In the genomic region with DNA sequence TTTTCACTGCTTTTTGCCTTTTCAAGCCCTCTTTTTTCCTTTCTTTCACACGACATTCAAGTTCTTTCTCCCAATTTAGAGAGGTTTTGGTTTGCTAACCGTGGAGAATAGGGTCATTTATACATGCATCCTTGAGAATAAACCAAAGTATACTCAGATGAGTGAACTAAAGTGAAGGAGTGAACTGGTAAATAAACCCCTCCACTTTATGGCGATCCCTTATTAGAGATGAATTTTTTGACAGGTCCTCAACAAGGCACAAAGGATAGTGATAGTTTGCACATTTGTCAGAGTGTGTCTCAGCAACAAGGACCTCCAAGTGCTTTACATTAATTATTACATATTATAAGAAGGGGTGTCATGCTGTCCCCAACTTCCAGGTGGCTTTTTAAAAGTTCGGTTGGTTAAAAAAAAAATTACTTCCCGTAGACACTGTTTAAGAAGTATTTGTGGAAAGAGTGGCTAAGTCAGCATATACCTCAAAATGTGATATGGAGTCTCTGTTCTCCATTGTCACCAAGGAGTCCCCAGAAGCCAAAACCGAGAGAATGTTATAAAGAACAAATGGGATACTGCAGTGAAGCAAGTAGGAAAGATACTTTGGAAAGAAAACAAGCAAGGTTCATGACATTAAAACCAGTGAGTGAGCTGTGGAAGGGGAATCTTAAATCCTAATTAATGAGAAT, we compare ENCODE assay signal across 1 cellular context.
TF ChIP-seq lines count a peak whose summit lies in the region.

No MANE protein-coding gene starts in this region.

TF ChIP-seq in K562, 482 proteins besides CTCF, POLR2A, EP300 and RAD21 (continued from another document and continues in another):
- TF ChIP-seq CBFA2T3 (IDR thresholded peaks at IDR 0.05) (no peak), C11orf30 (IDR thresholded peaks at IDR 0.05; ENCODE audit: low read depth) (peak; percentile 56), SOX6 (IDR thresholded peaks at IDR 0.05) (no peak), NFRKB (IDR thresholded peaks at IDR 0.05; ENCODE audit: low read depth) (peak; percentile 79; the same call in 1 of the 2 replicates), KAT7 (CRISPR knock-in tag; IDR thresholded peaks at IDR 0.05; ENCODE audit: borderline replicate concordance) (no peak), ZFP36 (IDR thresholded peaks at IDR 0.05; ENCODE audit: low read depth, low read length, partially characterized antibody) (no peak), GATAD2B (IDR thresholded peaks at IDR 0.05; ENCODE audit: borderline replicate concordance) (0 out of 2 replicates have a peak, but pooled peaks have one; percentile 4), ZNF282 (CRISPR knock-in tag; IDR thresholded peaks at IDR 0.05) (no peak), TBL1XR1 (IDR thresholded peaks at IDR 0.05; ENCODE audit: low read length in 2 of 2) (no peak), ZNF436 (CRISPR knock-in tag; IDR thresholded peaks at IDR 0.05) (no peak), SMARCC2 (IDR thresholded peaks at IDR 0.05; ENCODE audit: low read depth) (no peak), MECOM (CRISPR knock-in tag; IDR thresholded peaks at IDR 0.05) (no peak), TCFL5 (CRISPR knock-in tag; conservative IDR thresholded peaks at IDR 0.05) (no peak), XRCC5 (IDR thresholded peaks at IDR 0.05; ENCODE audit: low read depth, low read length) (no peak), CBX2 (IDR thresholded peaks at IDR 0.05; ENCODE audit: insufficient read depth, low read length, poor library complexity, severe bottlenecking) (no peak), PHTF2 (CRISPR knock-in tag; IDR thresholded peaks at IDR 0.05) (no peak), PRMT5 (CRISPR knock-in tag; IDR thresholded peaks at IDR 0.05) (no peak), MAZ (CRISPR knock-in tag; conservative IDR thresholded peaks at IDR 0.05 in 1 of 2, IDR thresholded peaks at IDR 0.05 in 1 of 2) (no peak), PHB2 (IDR thresholded peaks at IDR 0.05; ENCODE audit: low read depth) (no peak), ZNF584 (CRISPR knock-in tag; IDR thresholded peaks at IDR 0.05; ENCODE audit: low read depth) (no peak), TAF9B (IDR thresholded peaks at IDR 0.05; ENCODE audit: partially characterized antibody) (peak; percentile 24), MTA2 (IDR thresholded peaks at IDR 0.05; ENCODE audit: low read depth) (no peak), YBX1 (IDR thresholded peaks at IDR 0.05) (no peak), PCBP2 (IDR thresholded peaks at IDR 0.05; ENCODE audit: low read depth, low read length, poor library complexity, severe bottlenecking) (no peak), XRCC3 (IDR thresholded peaks at IDR 0.05) (no peak), KLF16 (IDR thresholded peaks at IDR 0.05) (no peak; the same call in 1 of the 2 replicates), PTRF (tag; IDR thresholded peaks at IDR 0.05) (no peak), DNMT1 (IDR thresholded peaks at IDR 0.05) (no peak), TOE1 (IDR thresholded peaks at IDR 0.05; ENCODE audit: borderline replicate concordance) (no peak), TOE1 (CRISPR knock-in tag; IDR thresholded peaks at IDR 0.05; ENCODE audit: borderline replicate concordance, low read depth) (no peak), HDAC2 (IDR thresholded peaks at IDR 0.05) (no peak), BACH1 (tag; IDR thresholded peaks at IDR 0.05) (no peak), MAFG (tag; conservative IDR thresholded peaks at IDR 0.05) (0 out of 2 replicates have a peak, but pooled peaks have one; percentile 5), ARNT (IDR thresholded peaks at IDR 0.05) (peak; percentile 4 to 35; a peak in 2 of 4 replicates), SMARCA4 (IDR thresholded peaks at IDR 0.05) (0 out of 2 replicates have a peak, but pooled peaks have one; percentile 17)
- TF ChIP-seq, protein P1, sequence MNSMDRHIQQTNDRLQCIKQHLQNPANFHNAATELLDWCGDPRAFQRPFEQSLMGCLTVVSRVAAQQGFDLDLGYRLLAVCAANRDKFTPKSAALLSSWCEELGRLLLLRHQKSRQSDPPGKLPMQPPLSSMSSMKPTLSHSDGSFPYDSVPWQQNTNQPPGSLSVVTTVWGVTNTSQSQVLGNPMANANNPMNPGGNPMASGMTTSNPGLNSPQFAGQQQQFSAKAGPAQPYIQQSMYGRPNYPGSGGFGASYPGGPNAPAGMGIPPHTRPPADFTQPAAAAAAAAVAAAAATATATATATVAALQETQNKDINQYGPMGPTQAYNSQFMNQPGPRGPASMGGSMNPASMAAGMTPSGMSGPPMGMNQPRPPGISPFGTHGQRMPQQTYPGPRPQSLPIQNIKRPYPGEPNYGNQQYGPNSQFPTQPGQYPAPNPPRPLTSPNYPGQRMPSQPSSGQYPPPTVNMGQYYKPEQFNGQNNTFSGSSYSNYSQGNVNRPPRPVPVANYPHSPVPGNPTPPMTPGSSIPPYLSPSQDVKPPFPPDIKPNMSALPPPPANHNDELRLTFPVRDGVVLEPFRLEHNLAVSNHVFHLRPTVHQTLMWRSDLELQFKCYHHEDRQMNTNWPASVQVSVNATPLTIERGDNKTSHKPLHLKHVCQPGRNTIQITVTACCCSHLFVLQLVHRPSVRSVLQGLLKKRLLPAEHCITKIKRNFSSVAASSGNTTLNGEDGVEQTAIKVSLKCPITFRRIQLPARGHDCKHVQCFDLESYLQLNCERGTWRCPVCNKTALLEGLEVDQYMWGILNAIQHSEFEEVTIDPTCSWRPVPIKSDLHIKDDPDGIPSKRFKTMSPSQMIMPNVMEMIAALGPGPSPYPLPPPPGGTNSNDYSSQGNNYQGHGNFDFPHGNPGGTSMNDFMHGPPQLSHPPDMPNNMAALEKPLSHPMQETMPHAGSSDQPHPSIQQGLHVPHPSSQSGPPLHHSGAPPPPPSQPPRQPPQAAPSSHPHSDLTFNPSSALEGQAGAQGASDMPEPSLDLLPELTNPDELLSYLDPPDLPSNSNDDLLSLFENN (IDR thresholded peaks at IDR 0.05; ENCODE audit: low read depth in 2 of 2, low read length in 2 of 2), result no peak
- TF ChIP-seq, protein P2, sequence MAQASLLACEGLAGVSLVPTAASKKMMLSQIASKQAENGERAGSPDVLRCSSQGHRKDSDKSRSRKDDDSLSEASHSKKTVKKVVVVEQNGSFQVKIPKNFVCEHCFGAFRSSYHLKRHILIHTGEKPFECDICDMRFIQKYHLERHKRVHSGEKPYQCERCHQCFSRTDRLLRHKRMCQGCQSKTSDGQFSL (CRISPR knock-in tag; IDR thresholded peaks at IDR 0.05), result no peak
- TF ChIP-seq, protein P2 (tag; IDR thresholded peaks at IDR 0.05), result no peak
- TF ChIP-seq, protein P3, sequence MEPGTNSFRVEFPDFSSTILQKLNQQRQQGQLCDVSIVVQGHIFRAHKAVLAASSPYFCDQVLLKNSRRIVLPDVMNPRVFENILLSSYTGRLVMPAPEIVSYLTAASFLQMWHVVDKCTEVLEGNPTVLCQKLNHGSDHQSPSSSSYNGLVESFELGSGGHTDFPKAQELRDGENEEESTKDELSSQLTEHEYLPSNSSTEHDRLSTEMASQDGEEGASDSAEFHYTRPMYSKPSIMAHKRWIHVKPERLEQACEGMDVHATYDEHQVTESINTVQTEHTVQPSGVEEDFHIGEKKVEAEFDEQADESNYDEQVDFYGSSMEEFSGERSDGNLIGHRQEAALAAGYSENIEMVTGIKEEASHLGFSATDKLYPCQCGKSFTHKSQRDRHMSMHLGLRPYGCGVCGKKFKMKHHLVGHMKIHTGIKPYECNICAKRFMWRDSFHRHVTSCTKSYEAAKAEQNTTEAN (CRISPR knock-in tag; IDR thresholded peaks at IDR 0.05), result no peak
- TF ChIP-seq, protein P4, sequence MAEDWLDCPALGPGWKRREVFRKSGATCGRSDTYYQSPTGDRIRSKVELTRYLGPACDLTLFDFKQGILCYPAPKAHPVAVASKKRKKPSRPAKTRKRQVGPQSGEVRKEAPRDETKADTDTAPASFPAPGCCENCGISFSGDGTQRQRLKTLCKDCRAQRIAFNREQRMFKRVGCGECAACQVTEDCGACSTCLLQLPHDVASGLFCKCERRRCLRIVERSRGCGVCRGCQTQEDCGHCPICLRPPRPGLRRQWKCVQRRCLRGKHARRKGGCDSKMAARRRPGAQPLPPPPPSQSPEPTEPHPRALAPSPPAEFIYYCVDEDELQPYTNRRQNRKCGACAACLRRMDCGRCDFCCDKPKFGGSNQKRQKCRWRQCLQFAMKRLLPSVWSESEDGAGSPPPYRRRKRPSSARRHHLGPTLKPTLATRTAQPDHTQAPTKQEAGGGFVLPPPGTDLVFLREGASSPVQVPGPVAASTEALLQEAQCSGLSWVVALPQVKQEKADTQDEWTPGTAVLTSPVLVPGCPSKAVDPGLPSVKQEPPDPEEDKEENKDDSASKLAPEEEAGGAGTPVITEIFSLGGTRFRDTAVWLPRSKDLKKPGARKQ (CRISPR knock-in tag; IDR thresholded peaks at IDR 0.05), result no peak
- TF ChIP-seq, protein P5, sequence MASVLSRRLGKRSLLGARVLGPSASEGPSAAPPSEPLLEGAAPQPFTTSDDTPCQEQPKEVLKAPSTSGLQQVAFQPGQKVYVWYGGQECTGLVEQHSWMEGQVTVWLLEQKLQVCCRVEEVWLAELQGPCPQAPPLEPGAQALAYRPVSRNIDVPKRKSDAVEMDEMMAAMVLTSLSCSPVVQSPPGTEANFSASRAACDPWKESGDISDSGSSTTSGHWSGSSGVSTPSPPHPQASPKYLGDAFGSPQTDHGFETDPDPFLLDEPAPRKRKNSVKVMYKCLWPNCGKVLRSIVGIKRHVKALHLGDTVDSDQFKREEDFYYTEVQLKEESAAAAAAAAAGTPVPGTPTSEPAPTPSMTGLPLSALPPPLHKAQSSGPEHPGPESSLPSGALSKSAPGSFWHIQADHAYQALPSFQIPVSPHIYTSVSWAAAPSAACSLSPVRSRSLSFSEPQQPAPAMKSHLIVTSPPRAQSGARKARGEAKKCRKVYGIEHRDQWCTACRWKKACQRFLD (CRISPR knock-in tag; IDR thresholded peaks at IDR 0.05), result 0 out of 2 replicates have a peak, but pooled peaks have one; percentile 25
- TF ChIP-seq, protein P6, sequence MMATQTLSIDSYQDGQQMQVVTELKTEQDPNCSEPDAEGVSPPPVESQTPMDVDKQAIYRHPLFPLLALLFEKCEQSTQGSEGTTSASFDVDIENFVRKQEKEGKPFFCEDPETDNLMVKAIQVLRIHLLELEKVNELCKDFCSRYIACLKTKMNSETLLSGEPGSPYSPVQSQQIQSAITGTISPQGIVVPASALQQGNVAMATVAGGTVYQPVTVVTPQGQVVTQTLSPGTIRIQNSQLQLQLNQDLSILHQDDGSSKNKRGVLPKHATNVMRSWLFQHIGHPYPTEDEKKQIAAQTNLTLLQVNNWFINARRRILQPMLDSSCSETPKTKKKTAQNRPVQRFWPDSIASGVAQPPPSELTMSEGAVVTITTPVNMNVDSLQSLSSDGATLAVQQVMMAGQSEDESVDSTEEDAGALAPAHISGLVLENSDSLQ (IDR thresholded peaks at IDR 0.05), result no peak
- TF ChIP-seq, protein P7, sequence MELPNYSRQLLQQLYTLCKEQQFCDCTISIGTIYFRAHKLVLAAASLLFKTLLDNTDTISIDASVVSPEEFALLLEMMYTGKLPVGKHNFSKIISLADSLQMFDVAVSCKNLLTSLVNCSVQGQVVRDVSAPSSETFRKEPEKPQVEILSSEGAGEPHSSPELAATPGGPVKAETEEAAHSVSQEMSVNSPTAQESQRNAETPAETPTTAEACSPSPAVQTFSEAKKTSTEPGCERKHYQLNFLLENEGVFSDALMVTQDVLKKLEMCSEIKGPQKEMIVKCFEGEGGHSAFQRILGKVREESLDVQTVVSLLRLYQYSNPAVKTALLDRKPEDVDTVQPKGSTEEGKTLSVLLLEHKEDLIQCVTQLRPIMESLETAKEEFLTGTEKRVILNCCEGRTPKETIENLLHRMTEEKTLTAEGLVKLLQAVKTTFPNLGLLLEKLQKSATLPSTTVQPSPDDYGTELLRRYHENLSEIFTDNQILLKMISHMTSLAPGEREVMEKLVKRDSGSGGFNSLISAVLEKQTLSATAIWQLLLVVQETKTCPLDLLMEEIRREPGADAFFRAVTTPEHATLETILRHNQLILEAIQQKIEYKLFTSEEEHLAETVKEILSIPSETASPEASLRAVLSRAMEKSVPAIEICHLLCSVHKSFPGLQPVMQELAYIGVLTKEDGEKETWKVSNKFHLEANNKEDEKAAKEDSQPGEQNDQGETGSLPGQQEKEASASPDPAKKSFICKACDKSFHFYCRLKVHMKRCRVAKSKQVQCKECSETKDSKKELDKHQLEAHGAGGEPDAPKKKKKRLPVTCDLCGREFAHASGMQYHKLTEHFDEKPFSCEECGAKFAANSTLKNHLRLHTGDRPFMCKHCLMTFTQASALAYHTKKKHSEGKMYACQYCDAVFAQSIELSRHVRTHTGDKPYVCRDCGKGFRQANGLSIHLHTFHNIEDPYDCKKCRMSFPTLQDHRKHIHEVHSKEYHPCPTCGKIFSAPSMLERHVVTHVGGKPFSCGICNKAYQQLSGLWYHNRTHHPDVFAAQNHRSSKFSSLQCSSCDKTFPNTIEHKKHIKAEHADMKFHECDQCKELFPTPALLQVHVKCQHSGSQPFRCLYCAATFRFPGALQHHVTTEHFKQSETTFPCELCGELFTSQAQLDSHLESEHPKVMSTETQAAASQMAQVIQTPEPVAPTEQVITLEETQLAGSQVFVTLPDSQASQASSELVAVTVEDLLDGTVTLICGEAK (IDR thresholded peaks at IDR 0.05), result no peak
- TF ChIP-seq, protein P7 (CRISPR knock-in tag; IDR thresholded peaks at IDR 0.05), result no peak
- TF ChIP-seq, protein P8, sequence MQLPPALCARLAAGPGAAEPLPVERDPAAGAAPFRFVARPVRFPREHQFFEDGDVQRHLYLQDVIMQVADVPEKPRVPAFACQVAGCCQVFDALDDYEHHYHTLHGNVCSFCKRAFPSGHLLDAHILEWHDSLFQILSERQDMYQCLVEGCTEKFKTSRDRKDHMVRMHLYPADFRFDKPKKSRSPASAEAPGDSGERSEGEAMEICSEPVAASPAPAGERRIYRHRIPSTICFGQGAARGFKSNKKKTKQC (CRISPR knock-in tag; IDR thresholded peaks at IDR 0.05), result no peak
